In genomic region chr18:52288403-52289004, GRCh38 we compare ENCODE assay signal across 8 cellular contexts. TPM values are rescaled to one million over a fixed set of nuclear protein-coding genes. Genes with fewer than 3 reads are reported as not detected.
DNase-seq lines count a peak whose midpoint lies in the region; ATAC-seq, FAIRE-seq and TF ChIP-seq lines count a peak whose summit lies in the region.

No MANE protein-coding gene starts in this region.

- intact Hi-C loops in OCI-LY7 (cut with micrococcal nuclease; ENCODE audit: unreplicated experiment) (loop anchor here (2.0 kb wide), 1 partner anchor 620 kb away; no protein-coding TSS in a partner anchor), kidney (cut with DNase I) (no loop called here)
- intact Hi-C loops in activated T-helper 1 cell treated with anti-CD3 and anti-CD28 coated beads, Interleukin-12 subunit alpha, Interleukin-12 subunit beta, Interleukin-2, Interleukin-4 antibody, amounts not matched to agents 30 ng/mL and 10 ng/mL and 1 ng/mL, durations not matched to agents 14 hours and 24 hours and 36 hours (cut with micrococcal nuclease): loop anchor here (1.0 kb wide), 1 partner anchor 620 kb away; no protein-coding TSS in a partner anchor

- BruUV-seq in OCI-LY7 (replicated peaks; lab: Mats Ljungman, UMichigan): no TSS peak

- H3K9me3 ChIP-seq in OCI-LY7 (ENCODE audit: low read length) (no peaks in the 10 kb centered on the region), kidney (ENCODE audit: control insufficient read depth in 1 of 2, low read length in 2 of 2) (no peaks in the 10 kb centered on the region)

- no peaks in the 10 kb centered on the region for H3K79me2 ChIP-seq in OCI-LY7 (ENCODE audit: insufficient read depth, low read depth, low read length)

- no peaks in the 10 kb centered on the region for H3K4me1 Mint-ChIP-seq in activated T-helper 1 cell treated with anti-CD3 and anti-CD28 coated beads, Interleukin-12 subunit alpha, Interleukin-12 subunit beta, Interleukin-2, Interleukin-4 antibody, amounts not matched to agents 30 ng/mL and 10 ng/mL and 1 ng/mL, durations not matched to agents 14 hours and 24 hours and 36 hours (ENCODE audit: low read depth)

- H3K27ac ChIP-seq in OCI-LY7 (ENCODE audit: low read depth, low read length, poor library complexity, severe bottlenecking): no peak overlapping the region
- H3K27ac ChIP-seq in kidney (ENCODE audit: low read depth in 2 of 2, low read length in 2 of 2): no peak overlapping the region

- H3K9me3 Mint-ChIP-seq in activated T-helper 1 cell treated with anti-CD3 and anti-CD28 coated beads, Interleukin-12 subunit alpha, Interleukin-12 subunit beta, Interleukin-2, Interleukin-4 antibody, amounts not matched to agents 30 ng/mL and 10 ng/mL and 1 ng/mL, durations not matched to agents 14 hours and 24 hours and 36 hours: no peaks in the 10 kb centered on the region

- peak; percentile 66 for ATAC-seq in HG02870 (IDR thresholded peaks at IDR 0.05; ENCODE audit: unreplicated experiment)
- no peak for ATAC-seq in GM19452 (IDR thresholded peaks at IDR 0.05; ENCODE audit: unreplicated experiment)

- H3K36me3 Mint-ChIP-seq in activated T-helper 1 cell treated with anti-CD3 and anti-CD28 coated beads, Interleukin-12 subunit alpha, Interleukin-12 subunit beta, Interleukin-2, Interleukin-4 antibody, amounts not matched to agents 30 ng/mL and 10 ng/mL and 1 ng/mL, durations not matched to agents 14 hours and 24 hours and 36 hours (ENCODE audit: low read depth): no peaks in the 10 kb centered on the region

- H3K9me2 ChIP-seq in OCI-LY7 (ENCODE audit: insufficient read depth, low read length): no peaks in the 10 kb centered on the region

- H2AFZ ChIP-seq in OCI-LY7 (ENCODE audit: low read length): no peak overlapping the region

- H3K27ac Mint-ChIP-seq in activated T-helper 1 cell treated with anti-CD3 and anti-CD28 coated beads, Interleukin-12 subunit alpha, Interleukin-12 subunit beta, Interleukin-2, Interleukin-4 antibody, amounts not matched to agents 30 ng/mL and 10 ng/mL and 1 ng/mL, durations not matched to agents 14 hours and 24 hours and 36 hours: no peak overlapping the region

- POLR2A ChIA-PET in OCI-LY7 (lab: Charles Lee): no interaction called here

- no peak overlapping the region for H3K4me3 Mint-ChIP-seq in activated T-helper 1 cell treated with anti-CD3 and anti-CD28 coated beads, Interleukin-12 subunit alpha, Interleukin-12 subunit beta, Interleukin-2, Interleukin-4 antibody, amounts not matched to agents 30 ng/mL and 10 ng/mL and 1 ng/mL, durations not matched to agents 14 hours and 24 hours and 36 hours

- no peak overlapping the region for H3K4me3 ChIP-seq in OCI-LY7 (ENCODE audit: low read depth, low read length, poor library complexity, severe bottlenecking)
- no peak overlapping the region for H3K4me3 ChIP-seq in kidney (ENCODE audit: low read length in 2 of 2)

- DNase-seq in activated gamma-delta T cell (lab: John Stamatoyannopoulos, UW): peak; percentile 2
- no peak for DNase-seq in activated gamma-delta T cell treated with Interleukin-2 at 50 U/mL for 16 hours
- DNase-seq in OCI-LY7 (ENCODE audit: low spot score): peak; percentile 19
- no peak for DNase-seq in kidney
- no peak for DNase-seq in activated T-helper 1 cell treated with anti-CD3 and anti-CD28 coated beads, Interleukin-12 subunit alpha, Interleukin-12 subunit beta, Interleukin-2, Interleukin-4 antibody, amounts not matched to agents 30 ng/mL and 10 ng/mL and 1 ng/mL, durations not matched to agents 14 hours and 24 hours and 36 hours (ENCODE audit: low spot score)
- no peak for DNase-seq in activated T-cell treated with anti-CD3 and anti-CD28 coated beads for 4 hours

- TF ChIP-seq CTCF in OCI-LY7 (conservative IDR thresholded peaks at IDR 0.05; ENCODE audit: low read length) (peak; percentile 77), kidney (IDR thresholded peaks at IDR 0.05; ENCODE audit: borderline replicate concordance, extremely low read depth, insufficient read depth) (peak; percentile 58)

- CTCF ChIA-PET in OCI-LY7 (lab: Charles Lee; ENCODE audit: unreplicated experiment): no interaction called here

- no peaks in the 10 kb centered on the region for H3K27me3 Mint-ChIP-seq in activated T-helper 1 cell treated with anti-CD3 and anti-CD28 coated beads, Interleukin-12 subunit alpha, Interleukin-12 subunit beta, Interleukin-2, Interleukin-4 antibody, amounts not matched to agents 30 ng/mL and 10 ng/mL and 1 ng/mL, durations not matched to agents 14 hours and 24 hours and 36 hours (ENCODE audit: insufficient read depth)

- H3K36me3 ChIP-seq in OCI-LY7 (ENCODE audit: insufficient read depth, low read length) (no peaks in the 10 kb centered on the region), kidney (ENCODE audit: control insufficient read depth in 1 of 2, insufficient read depth in 2 of 2, low read length in 2 of 2) (no peaks in the 10 kb centered on the region)

- H3K4me2 ChIP-seq in OCI-LY7 (ENCODE audit: low read length): no peak overlapping the region

- no peak for FAIRE-seq in kidney (lab: Jason Lieb, UNC)

- H4K20me1 ChIP-seq in OCI-LY7 (ENCODE audit: insufficient read depth, low read length): no peaks in the 10 kb centered on the region

- no peak overlapping the region for H3K9ac ChIP-seq in kidney (ENCODE audit: low read length in 2 of 2)

- no peaks in the 10 kb centered on the region for H3K4me1 ChIP-seq in OCI-LY7 (ENCODE audit: insufficient read depth, low read length, poor library complexity, severe bottlenecking)
- H3K4me1 ChIP-seq in kidney (ENCODE audit: control insufficient read depth in 1 of 2, insufficient read depth in 1 of 2, low read depth in 1 of 2, low read length in 2 of 2): no peaks in the 10 kb centered on the region

RNA-seq across cellular contexts. Expression of gene DCC, which starts 51.5 kb away (rescaled TPM):
- total RNA-seq in OCI-LY7 (2014; rRNA removed; shearing (Covaris generic)): not detected in 2 replicates
- total RNA-seq in OCI-LY7 (2022): not detected in 2 replicates
- total RNA-seq in kidney: 3.9 TPM
- not detected for polyA plus RNA-seq in kidney (ENCODE audit: insufficient read depth, low read depth, low replicate concordance)
- not detected in 2 replicates for total RNA-seq in activated T-helper 1 cell treated with anti-CD3 and anti-CD28 coated beads, Interleukin-12 subunit alpha, Interleukin-12 subunit beta, Interleukin-2, Interleukin-4 antibody, amounts not matched to agents 30 ng/mL and 10 ng/mL and 1 ng/mL, durations not matched to agents 14 hours and 24 hours and 36 hours

Comparison
In these comparisons a context has a peak if more than half of its experiments do, and no peak if none do; other contexts are left out.
1. DNase-seq: peak in activated gamma-delta T cell (single experiment) and OCI-LY7 (single experiment); none in activated gamma-delta T cell treated with Interleukin-2 at 50 U/mL for 16 hours (single experiment), kidney (single experiment), activated T-helper 1 cell treated with anti-CD3 and anti-CD28 coated beads, Interleukin-12 subunit alpha, Interleukin-12 subunit beta, Interleukin-2, Interleukin-4 antibody, amounts not matched to agents 30 ng/mL and 10 ng/mL and 1 ng/mL, durations not matched to agents 14 hours and 24 hours and 36 hours (single experiment) and activated T-cell treated with anti-CD3 and anti-CD28 coated beads for 4 hours (single experiment).